Comparison of ENCODE assay signal across 14 cellular contexts in the genomic region with DNA sequence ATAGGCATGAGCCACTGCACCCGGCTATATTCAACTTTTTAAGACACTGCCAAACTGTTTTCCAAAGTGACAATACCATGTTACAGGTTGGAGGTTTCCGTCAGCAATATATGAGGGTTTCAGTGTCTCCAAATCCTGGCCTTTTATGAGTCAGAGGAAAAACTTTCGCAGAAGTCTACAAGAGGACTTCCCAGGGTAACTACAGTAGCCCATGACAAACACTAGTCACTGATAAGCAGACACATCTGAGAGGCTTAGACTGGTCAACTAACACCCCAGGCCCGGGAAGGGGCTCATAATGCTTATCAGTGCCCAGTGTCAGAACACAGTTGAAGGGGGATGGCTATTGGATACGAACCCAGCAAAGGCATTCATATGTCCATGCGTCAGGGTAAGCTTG.
DNase-seq lines count a peak whose midpoint lies in the region; ATAC-seq and TF ChIP-seq lines count a peak whose summit lies in the region.
"Had no signal": no experiment of that assay in that cellular context is flagged by ENCODE, and none has a peak within 500 bp of the region (broad histone marks: within the 10 kb centered on the region; RNA-seq: fewer than 3 reads in every experiment).

No MANE protein-coding gene starts in this region.

- H3K27me3 ChIP-seq in Loucy (ENCODE audit: insufficient read depth, low read length, poor library complexity, severe bottlenecking) (no peaks in the 10 kb centered on the region), stomach (no peaks in the 10 kb centered on the region)
- H3K27me3 ChIP-seq: BLaER1 treated with 17β-estradiol and CSF1 and Interleukin-3, amounts not matched to agents 10 nM and 100 nM; right atrium auricular region had no signal

- intact Hi-C loops in stomach (cut with DNase I; ENCODE audit: low total_unique reads) = no loop called here

- H3F3A ChIP-seq in Loucy (ENCODE audit: low read depth) = no peaks in the 10 kb centered on the region

- 51 to 62% methylated on average over 3 to 4 of the region's 6 CpGs for WGBS in mesodermal cell (ENCODE audit: insufficient coverage in 2 of 2), 2 experiments
- 76 to 84% (median 81%) methylated on average over 6 of the region's 6 CpGs for WGBS in stomach, 5 donors

- H3K36me3 ChIP-seq in Loucy (ENCODE audit: insufficient read depth, low read length) = peaks cover 73% of the 10 kb centered on the region
- peaks cover 3% of the 10 kb centered on the region for H3K36me3 ChIP-seq in mesodermal cell (ENCODE audit: control insufficient read depth, insufficient read depth, low read length)
- no peaks in the 10 kb centered on the region for H3K36me3 ChIP-seq in stomach
- H3K36me3 ChIP-seq: BLaER1 treated with 17β-estradiol and CSF1 and Interleukin-3, amounts not matched to agents 10 nM and 100 nM; right atrium auricular region had no signal

- peaks cover 92% of the 10 kb centered on the region for H4K20me1 ChIP-seq in Loucy (ENCODE audit: insufficient read depth, low read length, poor library complexity, severe bottlenecking)
- H4K20me1 ChIP-seq: BLaER1 treated with 17β-estradiol and CSF1 and Interleukin-3, amounts not matched to agents 10 nM and 100 nM had no signal

- DNase-seq in AG10803 (ENCODE audit: low read depth) (peak; percentile 42), cardiac fibroblast (ENCODE audit: low read depth in 2 of 2) (peak; percentile 50 to 88), stomach (no peak)
- no peak for DNase-seq in activated CD4-positive, alpha-beta T cell treated with anti-CD3 and anti-CD28 coated beads, Interleukin-2, amount 50 U/mL, for 4 hours
- DNase-seq: activated naive CD4-positive, alpha-beta T cell treated with anti-CD3 and anti-CD28 coated beads for 36 hours; effector memory CD4-positive, alpha-beta T cell; mucosa of descending colon; NCI-H1436 treated with DMSO at 0.1 percent for 48 hours had no signal

- H3K9ac ChIP-seq in Loucy (ENCODE audit: low read depth, low read length, poor library complexity, severe bottlenecking) = no peak overlapping the region
- H3K9ac ChIP-seq: BLaER1 treated with 17β-estradiol and CSF1 and Interleukin-3, amounts not matched to agents 10 nM and 100 nM had no signal

- H3K27ac ChIP-seq in mesodermal cell (ENCODE audit: low read depth, low read length, severe bottlenecking) = peak overlapping the region; percentile 90
- H3K27ac ChIP-seq in stomach = peak overlapping the region in 1 of 5 donors; percentile 54
- H3K27ac ChIP-seq: BLaER1 treated with 17β-estradiol and CSF1 and Interleukin-3, amounts not matched to agents 10 nM and 100 nM; right atrium auricular region had no signal

- no peak for TF ChIP-seq EP300 in stomach (IDR thresholded peaks at IDR 0.05)

- TF ChIP-seq POLR2A in stomach (IDR thresholded peaks at IDR 0.05) = no peak

- H3K4me1 ChIP-seq in Loucy (ENCODE audit: insufficient read depth, low read length, poor library complexity, severe bottlenecking) (peaks cover 60% of the 10 kb centered on the region), mesodermal cell (ENCODE audit: control insufficient read depth, insufficient read depth, low read length, poor library complexity, severe bottlenecking) (peaks cover 14% of the 10 kb centered on the region), stomach (no peaks in the 10 kb centered on the region)
- H3K4me1 ChIP-seq: BLaER1 treated with 17β-estradiol and CSF1 and Interleukin-3, amounts not matched to agents 10 nM and 100 nM; right atrium auricular region had no signal

- H3K9me3 ChIP-seq in Loucy (ENCODE audit: insufficient read depth, low read depth, low read length) (no peaks in the 10 kb centered on the region), mesodermal cell (ENCODE audit: control insufficient read depth, low read length) (no peaks in the 10 kb centered on the region), stomach (no peaks in the 10 kb centered on the region)
- H3K9me3 ChIP-seq: mucosa of descending colon, right atrium auricular region had no signal

- H3K4me2 ChIP-seq in Loucy (ENCODE audit: low read depth, low read length, poor library complexity, severe bottlenecking) = peak overlapping the region; percentile 71
- H3K4me2 ChIP-seq: BLaER1 treated with 17β-estradiol and CSF1 and Interleukin-3, amounts not matched to agents 10 nM and 100 nM had no signal

- H2AFZ ChIP-seq in Loucy (ENCODE audit: low read length) = no peak overlapping the region

- H3K79me2 ChIP-seq in Loucy (ENCODE audit: insufficient read depth, low read length) = peaks cover 99% of the 10 kb centered on the region

- TF ChIP-seq CTCF in AG10803 (conservative IDR thresholded peaks at IDR 0.05; ENCODE audit: low read length) (no peak), Loucy (conservative IDR thresholded peaks at IDR 0.05; ENCODE audit: low read length) (no peak), cardiac fibroblast (IDR thresholded peaks at IDR 0.05; ENCODE audit: low read depth, low read length) (no peak), stomach (IDR thresholded peaks at IDR 0.05) (no peak)

- H3K4me3 ChIP-seq in AG10803 (ENCODE audit: low read length) (no peak overlapping the region), Loucy (ENCODE audit: low read length, poor library complexity, severe bottlenecking) (peak overlapping the region; percentile 32), cardiac fibroblast (replicated peaks in 1 of 2; ENCODE audit: low read depth in 2 of 2, low read length in 2 of 2) (no peak overlapping the region), mesodermal cell (ENCODE audit: extremely low read depth, insufficient read depth, low read length, poor library complexity, severe bottlenecking) (no peak overlapping the region), stomach (no peak overlapping the region)
- H3K4me3 ChIP-seq: BLaER1 treated with 17β-estradiol and CSF1 and Interleukin-3, amounts not matched to agents 10 nM and 100 nM; mucosa of descending colon; right atrium auricular region had no signal

- H3K9me2 ChIP-seq in Loucy (replicated peaks; ENCODE audit: low read depth, low read length) = no peaks in the 10 kb centered on the region

- no peak for ATAC-seq in HG02798 (IDR thresholded peaks at IDR 0.05; ENCODE audit: poor library complexity, unreplicated experiment)
- no peak for ATAC-seq in GM19452 (IDR thresholded peaks at IDR 0.05; ENCODE audit: unreplicated experiment)
- ATAC-seq: mucosa of descending colon had no signal

Comparison
In these comparisons a context has a peak if more than half of its experiments do, and no peak if none do; other contexts are left out.
1. DNase-seq: peak in AG10803 (single experiment) and cardiac fibroblast (2 of 2); none in stomach (single experiment) and activated CD4-positive, alpha-beta T cell treated with anti-CD3 and anti-CD28 coated beads, Interleukin-2, amount 50 U/mL, for 4 hours (0 of 2).